Comparison of ENCODE assay signal across 1 cellular context in the genomic region with DNA sequence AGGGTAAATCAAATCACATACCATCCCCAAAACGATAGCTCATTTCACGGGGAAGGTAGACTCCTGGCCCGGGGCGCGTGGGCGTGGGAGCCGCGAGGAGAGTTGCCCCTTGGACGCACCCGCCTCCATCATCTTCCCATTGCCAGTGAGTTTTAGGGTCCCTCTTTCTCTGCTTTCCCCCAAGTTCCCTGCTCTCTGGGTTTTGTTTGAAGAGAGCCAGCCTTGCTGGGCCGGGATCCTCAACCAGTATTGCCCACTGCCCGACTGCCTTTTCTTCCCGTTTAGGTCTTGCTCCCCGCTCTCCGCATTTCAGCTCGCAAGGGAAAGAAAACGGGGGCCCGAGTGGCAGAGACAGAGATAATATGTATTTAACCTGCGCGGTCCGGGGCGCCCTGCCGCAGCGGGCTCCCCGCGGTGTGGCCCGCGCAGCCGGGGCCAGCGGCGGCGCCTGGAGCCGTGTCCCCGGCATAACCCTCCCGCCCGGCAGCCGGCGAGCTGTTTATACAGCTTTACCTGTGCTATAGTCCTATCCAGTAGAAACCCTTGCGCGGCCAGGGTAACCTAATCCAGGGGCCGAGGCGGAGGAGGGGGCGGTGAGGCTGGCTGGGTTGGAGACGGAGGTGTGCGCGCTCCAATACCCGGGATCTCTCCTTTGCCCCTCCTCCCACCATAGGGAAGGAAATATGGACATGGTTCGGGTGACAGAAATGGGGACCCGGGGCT.
TF ChIP-seq lines count a peak whose summit lies in the region.

No MANE protein-coding gene starts in this region.

TF ChIP-seq in A549, 52 proteins besides CTCF, POLR2A, EP300 and RAD21 (continued from another document):
- TF ChIP-seq, protein P1, sequence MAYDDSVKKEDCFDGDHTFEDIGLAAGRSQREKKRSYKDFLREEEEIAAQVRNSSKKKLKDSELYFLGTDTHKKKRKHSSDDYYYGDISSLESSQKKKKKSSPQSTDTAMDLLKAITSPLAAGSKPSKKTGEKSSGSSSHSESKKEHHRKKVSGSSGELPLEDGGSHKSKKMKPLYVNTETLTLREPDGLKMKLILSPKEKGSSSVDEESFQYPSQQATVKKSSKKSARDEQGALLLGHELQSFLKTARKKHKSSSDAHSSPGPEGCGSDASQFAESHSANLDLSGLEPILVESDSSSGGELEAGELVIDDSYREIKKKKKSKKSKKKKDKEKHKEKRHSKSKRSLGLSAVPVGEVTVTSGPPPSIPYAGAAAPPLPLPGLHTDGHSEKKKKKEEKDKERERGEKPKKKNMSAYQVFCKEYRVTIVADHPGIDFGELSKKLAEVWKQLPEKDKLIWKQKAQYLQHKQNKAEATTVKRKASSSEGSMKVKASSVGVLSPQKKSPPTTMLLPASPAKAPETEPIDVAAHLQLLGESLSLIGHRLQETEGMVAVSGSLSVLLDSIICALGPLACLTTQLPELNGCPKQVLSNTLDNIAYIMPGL (CRISPR knock-in tag; IDR thresholded peaks at IDR 0.05; ENCODE audit: borderline replicate concordance): no peak
- TF ChIP-seq SREBF2 (IDR thresholded peaks at IDR 0.05) (no peak), HOXB5 (CRISPR knock-in tag; IDR thresholded peaks at IDR 0.05) (no peak), JUN (IDR thresholded peaks at IDR 0.05) (no peak), EHMT2 (IDR thresholded peaks at IDR 0.05; ENCODE audit: low read depth) (no peak), TFCP2L1 (CRISPR knock-in tag; IDR thresholded peaks at IDR 0.05) (no peak), CBX2 (IDR thresholded peaks at IDR 0.05; ENCODE audit: borderline replicate concordance, low read depth) (no peak), ZFP36 (IDR thresholded peaks at IDR 0.05; ENCODE audit: borderline replicate concordance, partially characterized antibody) (no peak), SMC3 (IDR thresholded peaks at IDR 0.05) (no peak)
- TF ChIP-seq, protein P2, sequence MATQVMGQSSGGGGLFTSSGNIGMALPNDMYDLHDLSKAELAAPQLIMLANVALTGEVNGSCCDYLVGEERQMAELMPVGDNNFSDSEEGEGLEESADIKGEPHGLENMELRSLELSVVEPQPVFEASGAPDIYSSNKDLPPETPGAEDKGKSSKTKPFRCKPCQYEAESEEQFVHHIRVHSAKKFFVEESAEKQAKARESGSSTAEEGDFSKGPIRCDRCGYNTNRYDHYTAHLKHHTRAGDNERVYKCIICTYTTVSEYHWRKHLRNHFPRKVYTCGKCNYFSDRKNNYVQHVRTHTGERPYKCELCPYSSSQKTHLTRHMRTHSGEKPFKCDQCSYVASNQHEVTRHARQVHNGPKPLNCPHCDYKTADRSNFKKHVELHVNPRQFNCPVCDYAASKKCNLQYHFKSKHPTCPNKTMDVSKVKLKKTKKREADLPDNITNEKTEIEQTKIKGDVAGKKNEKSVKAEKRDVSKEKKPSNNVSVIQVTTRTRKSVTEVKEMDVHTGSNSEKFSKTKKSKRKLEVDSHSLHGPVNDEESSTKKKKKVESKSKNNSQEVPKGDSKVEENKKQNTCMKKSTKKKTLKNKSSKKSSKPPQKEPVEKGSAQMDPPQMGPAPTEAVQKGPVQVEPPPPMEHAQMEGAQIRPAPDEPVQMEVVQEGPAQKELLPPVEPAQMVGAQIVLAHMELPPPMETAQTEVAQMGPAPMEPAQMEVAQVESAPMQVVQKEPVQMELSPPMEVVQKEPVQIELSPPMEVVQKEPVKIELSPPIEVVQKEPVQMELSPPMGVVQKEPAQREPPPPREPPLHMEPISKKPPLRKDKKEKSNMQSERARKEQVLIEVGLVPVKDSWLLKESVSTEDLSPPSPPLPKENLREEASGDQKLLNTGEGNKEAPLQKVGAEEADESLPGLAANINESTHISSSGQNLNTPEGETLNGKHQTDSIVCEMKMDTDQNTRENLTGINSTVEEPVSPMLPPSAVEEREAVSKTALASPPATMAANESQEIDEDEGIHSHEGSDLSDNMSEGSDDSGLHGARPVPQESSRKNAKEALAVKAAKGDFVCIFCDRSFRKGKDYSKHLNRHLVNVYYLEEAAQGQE (IDR thresholded peaks at IDR 0.05): no peak
